13 cellular contexts compared by ENCODE assay signal in genomic region chr9:101736723-101737122, GRCh38. TPM values are rescaled to one million over a fixed set of nuclear protein-coding genes. Genes with fewer than 3 reads are reported as not detected.
DNase-seq lines count a peak whose midpoint lies in the region; ATAC-seq and TF ChIP-seq lines count a peak whose summit lies in the region.
"Had no signal": no experiment of that assay in that cellular context is flagged by ENCODE, and none has a peak within 500 bp of the region (broad histone marks: within the 10 kb centered on the region; RNA-seq: fewer than 3 reads in every experiment).

No MANE protein-coding gene starts in this region.

- no peak for TF ChIP-seq CTCF in natural killer cell (IDR thresholded peaks at IDR 0.05)

- CTCF ChIA-PET in activated CD8-positive, alpha-beta T cell treated with anti-CD3 and anti-CD28 coated beads, Interleukin-2, amount 10 ng/mL, durations not matched to agents 7 days and 5 days (lab: Charles Lee) = no interaction called here

- no peaks in the 10 kb centered on the region for H3K4me1 ChIP-seq in aorta (ENCODE audit: control insufficient read depth in 1 of 2, insufficient read depth in 2 of 2, low read length in 2 of 2)

- POLR2A ChIA-PET in activated CD8-positive, alpha-beta T cell treated with anti-CD3 and anti-CD28 coated beads, Interleukin-2, amount 10 ng/mL, durations not matched to agents 7 days and 5 days (lab: Charles Lee) = no interaction called here

- intact Hi-C loops in Right ventricle myocardium superior (cut with DNase I) (no loop called here), cardiac septum (cut with DNase I) (no loop called here), aorta (cut with DNase I) (no loop called here), natural killer cell (cut with micrococcal nuclease) (no loop called here)

- no peak overlapping the region for H3K4me3 ChIP-seq in aorta (ENCODE audit: low read length in 2 of 2)

- DNase-seq in Right ventricle myocardium superior (peak; percentile 42), cardiac septum (ENCODE audit: low spot score) (no peak), iPS-NIHi7 (ENCODE audit: extremely low spot score) (peak; percentile 44), aorta (peak; percentile 42 to 73), natural killer cell (no peak), NCI-H2107 treated with DMSO at 0.1 percent for 48 hours (lab: John Stamatoyannopoulos, UW; ENCODE audit: unreplicated experiment) (no peak)
- peak; percentile 26 for DNase-seq in activated CD8-positive, alpha-beta T cell treated with anti-CD3 and anti-CD28 coated beads, Interleukin-2, amount 10 ng/mL, durations not matched to agents 7 days and 5 days
- DNase-seq: activated CD8-positive, alpha-beta memory T cell treated with anti-CD3 and anti-CD28 coated beads, Interleukin-2, amount 50 U/mL, for 4 hours; NK-92 treated with Interleukin-12 subunit alpha and Interleukin-12 subunit beta, amount 100 ng/mL, for 24 hours had no signal

- 4% methylated on average over 14 of the region's 14 CpGs for WGBS in aorta, 2 donors

- H3K27me3 ChIP-seq in aorta (ENCODE audit: control insufficient read depth in 1 of 2, insufficient read depth in 2 of 2, low read length in 1 of 2) = peaks cover 0 to 2% of the 10 kb centered on the region in 2 donors

- ATAC-seq in Right ventricle myocardium superior (ENCODE audit: poor library complexity) (no peak), aorta (ENCODE audit: low FRiP score) (no peak), natural killer cell (no peak), HG02763 (IDR thresholded peaks at IDR 0.05; ENCODE audit: unreplicated experiment) (no peak)
- ATAC-seq in activated CD8-positive, alpha-beta T cell treated with anti-CD3 and anti-CD28 coated beads, Interleukin-2, amount 10 ng/mL, durations not matched to agents 7 days and 5 days = no peak

- H3K36me3 Mint-ChIP-seq in activated CD8-positive, alpha-beta T cell treated with anti-CD3 and anti-CD28 coated beads, Interleukin-2, amount 10 ng/mL, durations not matched to agents 7 days and 5 days (ENCODE audit: low read depth) = peaks cover 7% of the 10 kb centered on the region
- H3K36me3 Mint-ChIP-seq in natural killer cell = peaks cover 16% of the 10 kb centered on the region
- H3K36me3 Mint-ChIP-seq: memory B cell had no signal

- no peaks in the 10 kb centered on the region for H3K36me3 ChIP-seq in aorta (ENCODE audit: control insufficient read depth in 1 of 2, insufficient read depth in 2 of 2, low read length in 1 of 2)

- H3K9me3 ChIP-seq in aorta (ENCODE audit: control insufficient read depth, low read length) = no peaks in the 10 kb centered on the region

- no peak overlapping the region for H3K4me3 Mint-ChIP-seq in activated CD8-positive, alpha-beta T cell treated with anti-CD3 and anti-CD28 coated beads, Interleukin-2, amount 10 ng/mL, durations not matched to agents 7 days and 5 days
- H3K4me3 Mint-ChIP-seq in natural killer cell = no peak overlapping the region
- H3K4me3 Mint-ChIP-seq: memory B cell; T-helper 1 cell treated with Interleukin-12 subunit alpha and Interleukin-12 subunit beta and Interleukin-4 antibody, amounts not matched to agents 30 μg/mL and 1 μg/mL, for 36 hours had no signal

- no peak overlapping the region for H3K27ac Mint-ChIP-seq in activated CD8-positive, alpha-beta T cell treated with anti-CD3 and anti-CD28 coated beads, Interleukin-2, amount 10 ng/mL, durations not matched to agents 7 days and 5 days
- H3K27ac Mint-ChIP-seq in natural killer cell = no peak overlapping the region
- H3K27ac Mint-ChIP-seq: memory B cell; T-helper 1 cell treated with Interleukin-12 subunit alpha and Interleukin-12 subunit beta and Interleukin-4 antibody, amounts not matched to agents 30 μg/mL and 1 μg/mL, for 36 hours had no signal

- no peaks in the 10 kb centered on the region for H3K9me3 Mint-ChIP-seq in activated CD8-positive, alpha-beta T cell treated with anti-CD3 and anti-CD28 coated beads, Interleukin-2, amount 10 ng/mL, durations not matched to agents 7 days and 5 days (ENCODE audit: insufficient read depth)
- H3K9me3 Mint-ChIP-seq in natural killer cell = peaks cover 5 to 7% of the 10 kb centered on the region in 2 donors
- H3K9me3 Mint-ChIP-seq: memory B cell; T-helper 1 cell treated with Interleukin-12 subunit alpha and Interleukin-12 subunit beta and Interleukin-4 antibody, amounts not matched to agents 30 μg/mL and 1 μg/mL, for 36 hours had no signal

- no peak overlapping the region for H3K27ac ChIP-seq in aorta (ENCODE audit: low read depth in 1 of 2, low read length in 2 of 2)

- H3K4me1 Mint-ChIP-seq in activated CD8-positive, alpha-beta T cell treated with anti-CD3 and anti-CD28 coated beads, Interleukin-2, amount 10 ng/mL, durations not matched to agents 7 days and 5 days (ENCODE audit: low read depth) = peaks cover 3% of the 10 kb centered on the region
- H3K4me1 Mint-ChIP-seq in natural killer cell = no peaks in the 10 kb centered on the region
- H3K4me1 Mint-ChIP-seq: memory B cell had no signal

- H3K27me3 Mint-ChIP-seq in activated CD8-positive, alpha-beta T cell treated with anti-CD3 and anti-CD28 coated beads, Interleukin-2, amount 10 ng/mL, durations not matched to agents 7 days and 5 days (ENCODE audit: low read depth) = peaks cover 48% of the 10 kb centered on the region
- H3K27me3 Mint-ChIP-seq in natural killer cell (ENCODE audit: low read depth in 2 of 2) = peaks cover 26 to 27% of the 10 kb centered on the region in 2 donors

RNA-seq across cellular contexts. Expression of gene GRIN3A, which starts 1.7 kb away (rescaled TPM):
- total RNA-seq in Right ventricle myocardium superior (0.81 TPM), cardiac septum (0.11 TPM), aorta (under 1 TPM; 0.13 to 0.33 TPM), natural killer cell (not detected)
- total RNA-seq in activated CD8-positive, alpha-beta T cell treated with anti-CD3 and anti-CD28 coated beads, Interleukin-2, amount 10 ng/mL, durations not matched to agents 7 days and 5 days = not detected
- not detected for polyA plus RNA-seq in aorta
- polyA plus RNA-seq: BJ had no signal

Comparison
In these comparisons a context has a peak if more than half of its experiments do, and no peak if none do; other contexts are left out.
1. DNase-seq: peak in Right ventricle myocardium superior (single experiment), activated CD8-positive, alpha-beta T cell treated with anti-CD3 and anti-CD28 coated beads, Interleukin-2, amount 10 ng/mL, durations not matched to agents 7 days and 5 days (single experiment), iPS-NIHi7 (single experiment) and aorta (2 of 2); none in cardiac septum (single experiment), natural killer cell (single experiment) and NCI-H2107 treated with DMSO at 0.1 percent for 48 hours (single experiment).